Comparison of ENCODE assay signal across 16 cellular contexts in the genomic region with DNA sequence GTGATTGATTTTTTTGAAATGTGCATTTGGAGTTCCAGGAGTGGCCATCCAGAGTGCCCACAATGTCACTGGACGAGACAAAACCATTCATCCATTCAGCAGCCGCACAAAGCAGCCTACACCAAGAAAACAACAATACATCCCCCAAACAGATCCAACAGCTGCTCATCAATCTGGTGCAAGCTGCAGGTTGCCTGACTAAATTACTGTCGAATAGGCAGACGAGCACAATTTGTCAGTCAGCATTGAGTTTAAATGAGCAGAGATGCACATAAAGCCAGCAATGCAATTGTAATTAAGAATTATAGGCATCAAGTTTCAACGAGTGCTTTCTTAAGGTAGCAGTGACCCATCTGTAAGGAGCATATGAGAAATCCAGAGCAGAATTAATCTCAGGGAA. TPM values are rescaled to one million over a fixed set of nuclear protein-coding genes. Genes with fewer than 3 reads are reported as not detected.
"Had no signal": no experiment of that assay in that cellular context is flagged by ENCODE, and none has a peak within 500 bp of the region (broad histone marks: within the 10 kb centered on the region; RNA-seq: fewer than 3 reads in every experiment).

No MANE protein-coding gene starts in this region.

- H3K36me3 ChIP-seq: left lung, neutrophil, sigmoid colon, spleen, upper lobe of left lung had no signal

- H3K4me2 ChIP-seq: hepatocyte had no signal

- H3K9me3 ChIP-seq: left lung, neutrophil, sigmoid colon, spleen, testis, upper lobe of left lung had no signal

- H3K4me3 ChIP-seq: hepatocyte, left lung, sigmoid colon, spleen, testis, upper lobe of left lung had no signal

- H3K79me2 ChIP-seq: hepatocyte, parathyroid adenoma had no signal

- H3K27me3 ChIP-seq: hepatocyte, left lung, neutrophil, sigmoid colon, spleen, testis, upper lobe of left lung had no signal

- DNase-seq: activated CD4-positive, alpha-beta T cell treated with anti-CD3 and anti-CD28 coated beads for 1 hour; activated CD4-positive, alpha-beta T cell treated with anti-CD3 and anti-CD28 coated beads, Interleukin-2, amount 50 U/mL, for 4 hours; activated naive CD4-positive, alpha-beta T cell; activated naive CD8-positive, alpha-beta T cell treated with anti-CD3 and anti-CD28 coated beads, Interleukin-2, amount 10 ng/mL, durations not matched to agents 7 days and 5 days; activated T-cell treated with anti-CD3 and anti-CD28 coated beads for 4 hours; left lung; mammary epithelial cell; sigmoid colon; spleen; stimulated activated naive CD8-positive, alpha-beta T cell treated with anti-CD3 and anti-CD28 coated beads, Interleukin-15, amount 100 ng/mL, for 72 hours; T1000; testis; upper lobe of left lung had no signal

- H3K27ac ChIP-seq: hepatocyte, left lung, neutrophil, parathyroid adenoma, sigmoid colon, spleen, testis, upper lobe of left lung had no signal

- H3K4me1 ChIP-seq: left lung, parathyroid adenoma, sigmoid colon, spleen, testis, upper lobe of left lung had no signal

- ATAC-seq: stimulated activated naive CD8-positive, alpha-beta T cell treated with anti-CD3 and anti-CD28 coated beads, Interleukin-15, amount 100 ng/mL, for 72 hours had no signal

- H3K9ac ChIP-seq: parathyroid adenoma had no signal

- H2AFZ ChIP-seq: hepatocyte, parathyroid adenoma had no signal

RNA-seq across cellular contexts. Expression of gene HRH4, which starts 42.7 kb away (rescaled TPM):
- total RNA-seq: hepatocyte had no signal
- polyA plus RNA-seq: hepatocyte, mammary epithelial cell had no signal
